Comparison of ENCODE assay signal across 8 cellular contexts in the genomic region with DNA sequence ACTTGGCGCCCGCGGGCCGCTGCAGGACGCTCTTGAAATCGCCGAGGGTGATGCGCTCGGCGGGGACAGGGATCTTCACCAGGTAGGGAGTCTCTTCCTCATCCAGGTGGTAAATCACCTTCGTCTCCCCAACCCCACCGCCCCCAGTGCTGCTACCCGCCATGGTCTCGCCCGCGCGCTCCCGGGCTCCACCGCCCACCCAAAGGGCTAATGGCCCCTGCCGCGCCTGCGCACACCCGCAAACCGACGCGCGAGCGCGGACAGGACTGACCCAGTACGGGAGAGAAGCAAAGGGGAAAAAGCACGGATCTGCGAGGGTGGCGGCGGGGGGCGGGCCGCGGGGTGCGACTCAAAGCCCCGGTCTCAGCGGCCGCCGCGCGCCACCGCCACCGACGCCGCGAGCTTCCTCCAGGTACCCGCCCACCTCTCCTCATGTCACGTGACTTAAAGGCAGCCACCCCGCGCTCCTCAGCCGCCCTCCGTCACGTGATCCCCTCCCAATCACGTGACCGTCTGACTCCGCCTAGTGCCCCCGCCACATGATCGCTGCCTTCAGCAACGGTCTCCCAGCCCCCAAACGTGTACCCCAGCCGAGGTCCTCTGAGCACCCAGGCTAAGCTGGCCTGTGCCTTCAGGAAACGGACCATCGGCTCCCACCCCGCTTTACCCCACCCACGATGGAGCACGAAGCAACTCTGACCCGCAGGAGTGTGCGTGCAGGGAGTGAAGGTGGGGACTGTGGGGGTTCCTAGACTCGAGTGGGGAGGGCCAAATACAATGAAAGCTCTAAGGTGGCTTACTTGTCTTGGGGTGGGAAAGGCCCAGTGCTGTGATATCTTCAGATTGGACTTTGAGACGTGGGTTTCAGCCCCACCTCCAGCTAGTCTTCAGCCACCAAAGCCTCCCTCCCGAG. TPM values are rescaled to one million over a fixed set of nuclear protein-coding genes. Genes with fewer than 3 reads are reported as not detected.
DNase-seq lines count a peak whose midpoint lies in the region; ATAC-seq, FAIRE-seq and TF ChIP-seq lines count a peak whose summit lies in the region.

A gene (minus strand): TSS at position 418 of the 913 bp plus-strand sequence. CDS start 255 bp downstream, at position 163.

- H3K27me3 ChIP-seq in suprapubic skin: no peaks in the 10 kb centered on the region

- H3K27ac ChIP-seq in suprapubic skin: peak within 1 kb of the TSS; percentile 87

- H3K27ac Mint-ChIP-seq in activated naive CD4-positive, alpha-beta T cell treated with anti-CD3 and anti-CD28 coated beads, Interleukin-2, amount 50 U/mL, for 72 hours: peak within 1 kb of the TSS; percentile 92 to 97

- peaks cover 28 to 42% of the 10 kb centered on the region in 2 donors for H3K36me3 Mint-ChIP-seq in activated naive CD4-positive, alpha-beta T cell treated with anti-CD3 and anti-CD28 coated beads, Interleukin-2, amount 50 U/mL, for 72 hours

- peak; percentile 62 to 63 for ATAC-seq in activated naive CD4-positive, alpha-beta T cell treated with anti-CD3 and anti-CD28 coated beads, Interleukin-2, amount 50 U/mL, for 72 hours
- peak; percentile 50 for ATAC-seq in omental fat pad (ENCODE audit: low FRiP score)

- TF ChIP-seq CTCF in omental fat pad (IDR thresholded peaks at IDR 0.05) (no peak), suprapubic skin (IDR thresholded peaks at IDR 0.05) (no peak)

- peaks cover 5% of the 10 kb centered on the region for H3K36me3 ChIP-seq in suprapubic skin

- no peaks in the 10 kb centered on the region for H3K9me3 ChIP-seq in suprapubic skin

- TF ChIP-seq EP300 in suprapubic skin (IDR thresholded peaks at IDR 0.05): no peak

- POLR2A ChIA-PET in HEK293T (lab: Yijun Ruan, JAX): interaction anchor here (1.5 to 9.7 kb wide), 4 partner anchors 9 to 95 kb away, joined by 3 to 166 read pairs (median 5); a partner anchor contains a TSS

- no peaks in the 10 kb centered on the region for H3K9me3 Mint-ChIP-seq in activated naive CD4-positive, alpha-beta T cell treated with anti-CD3 and anti-CD28 coated beads, Interleukin-2, amount 50 U/mL, for 72 hours

- DNase-seq in HEK293T (ENCODE audit: extremely low spot score): peak; percentile 91
- DNase-seq in NCI-H1048 (lab: John Stamatoyannopoulos, UW): peak; percentile 83
- peak; percentile 85 for DNase-seq in SKM-1 treated with dmso at 0.1 percent for 144 hours (lab: John Stamatoyannopoulos, UW; ENCODE audit: unreplicated experiment)
- DNase-seq in activated naive CD4-positive, alpha-beta T cell treated with anti-CD3 and anti-CD28 coated beads, Interleukin-2, amount 50 U/mL, for 72 hours (ENCODE audit: low spot score in 2 of 2): peak; percentile 92 to 96
- peak; percentile 95 for DNase-seq in globus pallidus (ENCODE audit: low spot score)
- peak; percentile 94 for DNase-seq in omental fat pad (ENCODE audit: low spot score)
- peak; percentile 98 to 99 for DNase-seq in suprapubic skin (ENCODE audit: low spot score in 2 of 2)

- 5% methylated on average over 15 of the region's 74 CpGs for WGBS in suprapubic skin

- H3K4me3 ChIP-seq in suprapubic skin: peak within 1 kb of the TSS; percentile 83

- TF ChIP-seq POLR2A in suprapubic skin (IDR thresholded peaks at IDR 0.05): peak in 1 of 2 donors; percentile 65

- H3K4me1 ChIP-seq in suprapubic skin: peaks cover 64% of the 10 kb centered on the region

- peak; percentile 89 for FAIRE-seq in G401.6 (lab: Jason Lieb, UNC)

- CTCF ChIA-PET in HEK293T (lab: Yijun Ruan, JAX): no interaction called here

TF ChIP-seq in HEK293T, 16 proteins besides CTCF, POLR2A, EP300 and RAD21:
- no peak for TF ChIP-seq TARDBP (IDR thresholded peaks at IDR 0.05)
- TF ChIP-seq L3MBTL2 (conservative IDR thresholded peaks at IDR 0.05): peak; percentile 87

RNA-seq across cellular contexts. Expression of the gene that starts here (rescaled TPM):
- 10 to 100 TPM; 56.2 to 73.4 TPM for total RNA-seq in activated naive CD4-positive, alpha-beta T cell treated with anti-CD3 and anti-CD28 coated beads, Interleukin-2, amount 50 U/mL, for 72 hours
- total RNA-seq in omental fat pad: 10 to 100 TPM; 22.7 to 41.6 (median 23.6) TPM
- 10 to 100 TPM; 53.2 to 78.1 (median 55.5) TPM for total RNA-seq in suprapubic skin

Comparison
In these comparisons a context has a peak if more than half of its experiments do, and no peak if none do; other contexts are left out.
1. Peak in every context shown above with its lines: DNase-seq, ATAC-seq, H3K4me3 ChIP-seq and H3K27ac ChIP-seq.